ENCODE assay signal across 18 cellular contexts in genomic region chr2:24779121-24779520, GRCh38.
"Had no signal": no experiment of that assay in that cellular context is flagged by ENCODE, and none has a peak within 500 bp of the region (broad histone marks: within the 10 kb centered on the region; RNA-seq: fewer than 3 reads in every experiment).

No MANE protein-coding gene starts in this region.

- H3K4me1 Mint-ChIP-seq: stimulated activated memory B cell treated with anti-CD40 and anti-IgM and Interleukin-4, amounts not matched to agents 10 μg/mL and 1 μg/mL and 100 μg/mL, for 72 hours had no signal

- H3K4me1 ChIP-seq: right atrium auricular region, tibial nerve had no signal

- H3K27ac ChIP-seq: right atrium auricular region, spleen, tibial nerve had no signal

- H3K9me3 Mint-ChIP-seq: activated T-cell treated with anti-CD3 and anti-CD28 coated beads, Interleukin-2, amount 50 U/mL, for 24 hours; dendritic cell treated with granulocyte-macrophage colony-stimulating factor and Interleukin-4, amounts not matched to agents 40 ng/mL and 50 ng/mL, for 4 days; immature natural killer cell; stimulated activated memory B cell treated with anti-CD40 and anti-IgM and Interleukin-4, amounts not matched to agents 10 μg/mL and 1 μg/mL and 100 μg/mL, for 72 hours; T-helper 2 cell treated with Interferon-gamma antibody and Interleukin-4, amounts not matched to agents 5 μg/mL and 100 μg/mL, for 36 hours had no signal

- H3K27me3 Mint-ChIP-seq: dendritic cell treated with granulocyte-macrophage colony-stimulating factor and Interleukin-4, amounts not matched to agents 40 ng/mL and 50 ng/mL, for 4 days; stimulated activated memory B cell treated with anti-CD40 and anti-IgM and Interleukin-4, amounts not matched to agents 10 μg/mL and 1 μg/mL and 100 μg/mL, for 72 hours had no signal

- H3K36me3 Mint-ChIP-seq: activated naive CD8-positive, alpha-beta T cell; immature natural killer cell; stimulated activated memory B cell treated with anti-CD40 and anti-IgM and Interleukin-4, amounts not matched to agents 10 μg/mL and 1 μg/mL and 100 μg/mL, for 72 hours had no signal

- ATAC-seq: left lobe of liver; stimulated activated memory B cell treated with anti-CD40 and anti-IgM and Interleukin-4, amounts not matched to agents 10 μg/mL and 1 μg/mL and 100 μg/mL, for 72 hours had no signal

- H3K4me3 ChIP-seq: right atrium auricular region, spleen, tibial nerve had no signal

- DNase-seq: activated CD4-positive, alpha-beta T cell treated with anti-CD3 and anti-CD28 coated beads, Interleukin-2, amount 50 U/mL, for 4 hours; activated CD4-positive, CD25-positive, alpha-beta regulatory T cell treated with anti-CD3 and anti-CD28 coated beads, Interleukin-2, amount 50 U/mL, for 72 hours; activated gamma-delta T cell; activated T-cell treated with anti-CD3 and anti-CD28 coated beads, Interleukin-2, amount 50 U/mL, for 24 hours; cerebellar nuclear complex; hypothalamus; immature natural killer cell; mesenchymal stem cell; spleen; stimulated activated CD4-positive, alpha-beta T cell treated with anti-CD3 and anti-CD28 coated beads, Interleukin-1b, Interleukin-23, amount 100 ng/mL, for 48 hours had no signal

- H3K27me3 ChIP-seq: right atrium auricular region, tibial nerve had no signal

- H3K4me3 Mint-ChIP-seq: activated naive CD8-positive, alpha-beta T cell; activated T-cell treated with anti-CD3 and anti-CD28 coated beads, Interleukin-2, amount 50 U/mL, for 24 hours; dendritic cell treated with granulocyte-macrophage colony-stimulating factor and Interleukin-4, amounts not matched to agents 40 ng/mL and 50 ng/mL, for 4 days; immature natural killer cell; neural crest cell; stimulated activated memory B cell treated with anti-CD40 and anti-IgM and Interleukin-4, amounts not matched to agents 10 μg/mL and 1 μg/mL and 100 μg/mL, for 72 hours; T-helper 2 cell treated with Interferon-gamma antibody and Interleukin-4, amounts not matched to agents 5 μg/mL and 100 μg/mL, for 36 hours had no signal

- H3K27ac Mint-ChIP-seq: activated naive CD8-positive, alpha-beta T cell; activated T-cell treated with anti-CD3 and anti-CD28 coated beads, Interleukin-2, amount 50 U/mL, for 24 hours; dendritic cell treated with granulocyte-macrophage colony-stimulating factor and Interleukin-4, amounts not matched to agents 40 ng/mL and 50 ng/mL, for 4 days; immature natural killer cell; stimulated activated memory B cell treated with anti-CD40 and anti-IgM and Interleukin-4, amounts not matched to agents 10 μg/mL and 1 μg/mL and 100 μg/mL, for 72 hours; T-helper 2 cell treated with Interferon-gamma antibody and Interleukin-4, amounts not matched to agents 5 μg/mL and 100 μg/mL, for 36 hours had no signal

- H3K36me3 ChIP-seq: right atrium auricular region, spleen, tibial nerve had no signal

- H3K9me3 ChIP-seq: right atrium auricular region, spleen, tibial nerve had no signal
